ENCODE assay signal across 25 cellular contexts in the genomic region with DNA sequence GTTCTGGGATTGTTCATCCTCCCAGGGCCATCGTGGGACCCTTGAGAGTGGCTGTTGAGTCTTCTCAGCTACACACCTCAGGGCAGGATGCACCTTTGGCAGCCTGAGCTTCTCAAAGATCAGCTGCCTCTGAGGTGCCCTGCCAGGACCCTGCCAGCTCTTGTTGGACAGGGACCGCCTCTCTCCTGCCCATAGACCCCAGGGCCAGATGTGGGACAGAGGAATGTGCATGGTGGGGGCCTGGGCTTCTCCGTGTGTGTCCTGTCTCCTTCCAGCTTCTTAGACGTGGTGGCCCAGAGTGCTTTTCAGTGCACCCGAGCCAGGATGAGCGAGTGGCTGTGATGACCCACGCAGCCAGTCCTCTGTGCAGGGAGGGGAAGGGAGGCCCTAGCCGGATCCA.
"Had no signal": no experiment of that assay in that cellular context is flagged by ENCODE, and none has a peak within 500 bp of the region (broad histone marks: within the 10 kb centered on the region; RNA-seq: fewer than 3 reads in every experiment).

No MANE protein-coding gene starts in this region.

- H3K4me3 ChIP-seq: adrenal gland, body of pancreas, gastrocnemius medialis had no signal

- H3K9me3 ChIP-seq: adrenal gland, body of pancreas, gastrocnemius medialis had no signal

- ATAC-seq: activated CD4-positive, alpha-beta T cell treated with anti-CD3 and anti-CD28 coated beads for 36 hours; activated CD8-positive, alpha-beta memory T cell treated with anti-CD3 and anti-CD28 coated beads, Interleukin-2, amount 10 ng/mL, durations not matched to agents 7 days and 5 days; activated CD8-positive, alpha-beta T cell treated with anti-CD3 and anti-CD28 coated beads, Interleukin-2, amount 10 ng/mL, durations not matched to agents 7 days and 5 days; activated naive CD8-positive, alpha-beta T cell treated with anti-CD3 and anti-CD28 coated beads, Interleukin-2, amount 50 U/mL, for 24 hours; body of pancreas; esophagus mucosa; gastrocnemius medialis had no signal

- H3K27ac ChIP-seq: adrenal gland, body of pancreas, gastrocnemius medialis had no signal

- DNase-seq: activated CD4-positive, alpha-beta memory T cell treated with anti-CD3 and anti-CD28 coated beads for 36 hours; activated CD4-positive, alpha-beta T cell treated with anti-CD3 and anti-CD28 coated beads for 36 hours; activated CD4-positive, alpha-beta T cell treated with anti-CD3 and anti-CD28 coated beads, Interleukin-2, amount 10 ng/mL, durations not matched to agents 24 days and 14 days; activated CD4-positive, CD25-positive, alpha-beta regulatory T cell; activated CD4-positive, CD25-positive, alpha-beta regulatory T cell treated with anti-CD3 and anti-CD28 coated beads, Interleukin-2, amount 50 U/mL, for 72 hours; activated CD8-positive, alpha-beta memory T cell treated with anti-CD3 and anti-CD28 coated beads, Interleukin-2, amount 10 ng/mL, durations not matched to agents 7 days and 5 days; activated CD8-positive, alpha-beta memory T cell treated with anti-CD3 and anti-CD28 coated beads, Interleukin-2, amount 50 U/mL, for 4 hours; activated CD8-positive, alpha-beta T cell treated with anti-CD3 and anti-CD28 coated beads, Interleukin-2, amount 10 ng/mL, durations not matched to agents 7 days and 5 days; activated effector memory CD4-positive, alpha-beta T cell treated with anti-CD3 and anti-CD28 coated beads, Interleukin-2, amount 50 U/mL, for 16 hours; activated naive CD4-positive, alpha-beta T cell treated with anti-CD3 and anti-CD28 coated beads for 36 hours; activated naive CD8-positive, alpha-beta T cell treated with anti-CD3 and anti-CD28 coated beads for 36 hours; activated naive CD8-positive, alpha-beta T cell treated with anti-CD3 and anti-CD28 coated beads, Interleukin-2, amount 50 U/mL, for 24 hours; activated T-cell treated with anti-CD3 and anti-CD28 coated beads, Interleukin-2, amount 50 U/mL, for 1 hour; activated T-cell treated with anti-CD3 and anti-CD28 coated beads, Interleukin-2, amount 50 U/mL, for 48 hours; adrenal gland; amygdala; body of pancreas; caudate nucleus; effector memory CD4-positive, alpha-beta T cell; endodermal cell; foreskin fibroblast; gastrocnemius medialis; T-helper 2 cell had no signal

- H3K36me3 ChIP-seq: adrenal gland, gastrocnemius medialis had no signal

- H3K27me3 ChIP-seq: adrenal gland, body of pancreas, gastrocnemius medialis had no signal

- FAIRE-seq: colon had no signal

- H3K4me1 ChIP-seq: adrenal gland, body of pancreas had no signal
